8 cellular contexts compared by ENCODE assay signal in the genomic region with DNA sequence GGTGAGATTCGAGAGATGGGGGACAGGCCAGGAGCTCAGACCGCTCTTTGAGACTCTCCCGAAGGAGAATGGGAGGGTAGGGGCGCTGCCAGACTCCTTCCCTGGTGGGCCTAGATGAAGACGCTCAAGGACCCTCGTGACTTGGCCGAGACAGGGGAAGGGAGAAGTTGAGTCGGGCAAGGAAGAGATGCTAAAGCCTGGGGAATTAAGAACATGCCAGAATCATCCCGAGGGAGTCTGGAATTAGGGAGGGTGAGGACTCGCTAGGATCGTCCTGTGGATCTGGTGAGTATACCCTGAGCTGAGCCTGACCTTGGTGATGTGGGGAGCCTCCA. TPM values are rescaled to one million over a fixed set of nuclear protein-coding genes. Genes with fewer than 3 reads are reported as not detected.
DNase-seq lines count a peak whose midpoint lies in the region; ATAC-seq, FAIRE-seq and TF ChIP-seq lines count a peak whose summit lies in the region.

No MANE protein-coding gene starts in this region.

- TF ChIP-seq CTCF in heart right ventricle (IDR thresholded peaks at IDR 0.05) (no peak), upper lobe of right lung (IDR thresholded peaks at IDR 0.05) (no peak)

- H3K36me3 ChIP-seq in heart right ventricle (peaks cover 0 to 44% (median 29%) of the 10 kb centered on the region in 9 donors), adipocyte (ENCODE audit: control insufficient read depth, insufficient read depth, low read length, severe bottlenecking) (peaks cover 36% of the 10 kb centered on the region), mesenchymal stem cell (ENCODE audit: control insufficient read depth in 1 of 2, insufficient read depth in 2 of 2, low read depth in 1 of 2, low read length in 2 of 2) (peaks cover 23 to 37% of the 10 kb centered on the region in 2 experiments), upper lobe of right lung (peaks cover 37% of the 10 kb centered on the region)

- H3K27me3 ChIP-seq in heart right ventricle (no peaks in the 10 kb centered on the region), adipocyte (replicated peaks; ENCODE audit: control insufficient read depth, insufficient read depth, low read length) (no peaks in the 10 kb centered on the region), mesenchymal stem cell (ENCODE audit: control insufficient read depth in 1 of 2, insufficient read depth in 1 of 2, low read length in 2 of 2) (no peaks in the 10 kb centered on the region), upper lobe of right lung (no peaks in the 10 kb centered on the region)

- peak overlapping the region; percentile 92 for H3K4me2 ChIP-seq in mesenchymal stem cell (ENCODE audit: low read length, poor library complexity, severe bottlenecking)

- no peak overlapping the region for H2AFZ ChIP-seq in mesenchymal stem cell (ENCODE audit: low read depth, low read length)

- no peak overlapping the region for H2BK5ac ChIP-seq in mesenchymal stem cell (ENCODE audit: low read depth, low read length, poor library complexity, severe bottlenecking)

- H3K4me1 ChIP-seq in heart right ventricle (peaks cover 0 to 22% (median 14%) of the 10 kb centered on the region in 9 donors), adipocyte (ENCODE audit: control insufficient read depth, insufficient read depth, low read length) (peaks cover 18% of the 10 kb centered on the region), mesenchymal stem cell (ENCODE audit: control insufficient read depth, insufficient read depth, low read depth, low read length) (peaks cover 17% of the 10 kb centered on the region), upper lobe of right lung (peaks cover 7% of the 10 kb centered on the region)

- no peak overlapping the region for H3K23ac ChIP-seq in mesenchymal stem cell (ENCODE audit: low read length in 2 of 2)

- H3K9ac ChIP-seq in adipocyte (ENCODE audit: low read length) (peak overlapping the region; percentile 69), mesenchymal stem cell (ENCODE audit: low read length) (peak overlapping the region; percentile 78)

- H2AK5ac ChIP-seq in mesenchymal stem cell (ENCODE audit: low read length, severe bottlenecking) = no peak overlapping the region

- peaks cover 21% of the 10 kb centered on the region for H3K79me1 ChIP-seq in mesenchymal stem cell (replicated peaks; ENCODE audit: low read length, poor library complexity, severe bottlenecking)

- H3K18ac ChIP-seq in mesenchymal stem cell (ENCODE audit: low read depth in 1 of 2, low read length in 2 of 2) = no peak overlapping the region

- FAIRE-seq in RCC 7860 (lab: Jason Lieb, UNC) = no peak

- H3K14ac ChIP-seq in mesenchymal stem cell (ENCODE audit: low read length in 2 of 2) = no peak overlapping the region

- DNase-seq in heart right ventricle (no peak), Right ventricle myocardium inferior (ENCODE audit: missing footprints) (no peak), adipocyte (ENCODE audit: low read depth) (no peak), mesenchymal stem cell (no peak), upper lobe of right lung (no peak), amygdala (lab: John Stamatoyannopoulos, UW) (no peak), germinal center (ENCODE audit: low spot score) (no peak), RCC 7860 (ENCODE audit: low spot score) (no peak)

- H3K9me3 ChIP-seq in heart right ventricle = no peaks in the 10 kb centered on the region
- H3K9me3 ChIP-seq in adipocyte (ENCODE audit: control insufficient read depth, low read length) = no peaks in the 10 kb centered on the region
- H3K9me3 ChIP-seq in mesenchymal stem cell (ENCODE audit: control insufficient read depth, low read length) = no peaks in the 10 kb centered on the region
- no peaks in the 10 kb centered on the region for H3K9me3 ChIP-seq in upper lobe of right lung

- ATAC-seq in heart right ventricle (no peak), Right ventricle myocardium inferior (no peak), upper lobe of right lung (no peak)

- H2BK12ac ChIP-seq in mesenchymal stem cell (ENCODE audit: low read length in 2 of 2) = no peak overlapping the region

- WGBS in heart right ventricle, 2 donors = 3 to 7% methylated on average over 11 of the region's 11 CpGs
- under 1% methylated on average over 11 of the region's 11 CpGs for WGBS in mesenchymal stem cell

- H4K91ac ChIP-seq in mesenchymal stem cell (ENCODE audit: low read length) = no peak overlapping the region

- no peak overlapping the region for H2BK120ac ChIP-seq in mesenchymal stem cell (ENCODE audit: low read depth, low read length)

- peak overlapping the region in 9 of 10 donors; percentile 33 to 75 (median 60) for H3K4me3 ChIP-seq in heart right ventricle
- peak overlapping the region; percentile 82 for H3K4me3 ChIP-seq in adipocyte (ENCODE audit: low read length)
- H3K4me3 ChIP-seq in mesenchymal stem cell (ENCODE audit: insufficient read depth in 1 of 2, low read depth in 1 of 2, low read length in 2 of 2) = peak overlapping the region; percentile 79 to 82
- peak overlapping the region; percentile 53 for H3K4me3 ChIP-seq in upper lobe of right lung

- intact Hi-C loops in heart right ventricle (cut with DNase I) (no loop called here), Right ventricle myocardium inferior (cut with DNase I) (no loop called here), upper lobe of right lung (cut with DNase I) (no loop called here)

- no peak overlapping the region for H2BK15ac ChIP-seq in mesenchymal stem cell (ENCODE audit: low read depth, poor library complexity, severe bottlenecking)

- peak overlapping the region in 1 of 2 experiments; percentile 10 for H3K4ac ChIP-seq in mesenchymal stem cell (ENCODE audit: low read depth in 1 of 2, low read length in 2 of 2)

- H4K8ac ChIP-seq in mesenchymal stem cell (ENCODE audit: low read length) = no peak overlapping the region

- H3K27ac ChIP-seq in heart right ventricle (peak overlapping the region in 1 of 10 donors; percentile 59), mesenchymal stem cell (ENCODE audit: low read length, poor library complexity, severe bottlenecking) (no peak overlapping the region), upper lobe of right lung (no peak overlapping the region)

RNA-seq across cellular contexts. Expression of a gene that starts 0.5 kb away (rescaled TPM):
- total RNA-seq in heart right ventricle = 1 to 10 TPM in 6 of 10 donors, under 1 TPM in 2, not detected in 2; 0.40 to 8.6 (median 1.3) TPM
- polyA plus RNA-seq in heart right ventricle = under 1 TPM; 0.37 to 0.54 TPM
- 1.7 TPM for total RNA-seq in Right ventricle myocardium inferior
- 20.5 TPM for polyA plus RNA-seq in mesenchymal stem cell (2013, experiment 1 of 2)
- 21.3 TPM for polyA plus RNA-seq in mesenchymal stem cell (2013, experiment 2 of 2)
- total RNA-seq in upper lobe of right lung = 1.4 TPM

RNA-seq across cellular contexts. Expression of a gene that starts 14.1 kb away (rescaled TPM):
- total RNA-seq in heart right ventricle = under 1 TPM in 1 of 10 donors, not detected in 9; 0.44 TPM
- under 1 TPM; 0.59 to 0.88 TPM for polyA plus RNA-seq in heart right ventricle
- total RNA-seq in Right ventricle myocardium inferior = not detected
- 0.19 TPM for polyA plus RNA-seq in mesenchymal stem cell (2013, experiment 1 of 2)
- 0.21 TPM for polyA plus RNA-seq in mesenchymal stem cell (2013, experiment 2 of 2)
- total RNA-seq in upper lobe of right lung = 0.61 TPM

RNA-seq across cellular contexts. Expression of a gene that starts 20.6 kb away (rescaled TPM):
- 10 to 100 TPM; 15.4 to 27.0 (median 19.3) TPM for total RNA-seq in heart right ventricle
- polyA plus RNA-seq in heart right ventricle = 10 to 100 TPM; 15.8 to 18.0 TPM
- total RNA-seq in Right ventricle myocardium inferior = 22.5 TPM
- polyA plus RNA-seq in mesenchymal stem cell (2013, experiment 1 of 2) = 18.0 TPM
- 16.8 TPM for polyA plus RNA-seq in mesenchymal stem cell (2013, experiment 2 of 2)
- total RNA-seq in upper lobe of right lung = 23.4 TPM

RNA-seq across cellular contexts. Expression of a gene that starts 21.2 kb away (rescaled TPM):
- total RNA-seq in heart right ventricle (10 to 100 TPM; 13.8 to 32.2 (median 23.3) TPM), Right ventricle myocardium inferior (12.4 TPM), upper lobe of right lung (32.0 TPM)
- polyA plus RNA-seq in heart right ventricle = 10 to 100 TPM; 18.4 to 33.5 TPM
- 35.0 TPM for polyA plus RNA-seq in mesenchymal stem cell (2013, experiment 1 of 2)
- polyA plus RNA-seq in mesenchymal stem cell (2013, experiment 2 of 2) = 36.8 TPM

RNA-seq across cellular contexts. Expression of a gene that starts 21.3 kb away (rescaled TPM):
- total RNA-seq in heart right ventricle (1 to 10 TPM in 3 of 10 donors, under 1 TPM in 3, not detected in 4; 0.49 to 2.3 (median 0.99) TPM), Right ventricle myocardium inferior (1.1 TPM), upper lobe of right lung (2.1 TPM)
- under 1 TPM; 0.44 to 0.75 TPM for polyA plus RNA-seq in heart right ventricle
- 1.5 TPM for polyA plus RNA-seq in mesenchymal stem cell (2013, experiment 1 of 2)
- polyA plus RNA-seq in mesenchymal stem cell (2013, experiment 2 of 2) = 1.1 TPM
